ENCODE assay signal across 14 cellular contexts in the genomic region with DNA sequence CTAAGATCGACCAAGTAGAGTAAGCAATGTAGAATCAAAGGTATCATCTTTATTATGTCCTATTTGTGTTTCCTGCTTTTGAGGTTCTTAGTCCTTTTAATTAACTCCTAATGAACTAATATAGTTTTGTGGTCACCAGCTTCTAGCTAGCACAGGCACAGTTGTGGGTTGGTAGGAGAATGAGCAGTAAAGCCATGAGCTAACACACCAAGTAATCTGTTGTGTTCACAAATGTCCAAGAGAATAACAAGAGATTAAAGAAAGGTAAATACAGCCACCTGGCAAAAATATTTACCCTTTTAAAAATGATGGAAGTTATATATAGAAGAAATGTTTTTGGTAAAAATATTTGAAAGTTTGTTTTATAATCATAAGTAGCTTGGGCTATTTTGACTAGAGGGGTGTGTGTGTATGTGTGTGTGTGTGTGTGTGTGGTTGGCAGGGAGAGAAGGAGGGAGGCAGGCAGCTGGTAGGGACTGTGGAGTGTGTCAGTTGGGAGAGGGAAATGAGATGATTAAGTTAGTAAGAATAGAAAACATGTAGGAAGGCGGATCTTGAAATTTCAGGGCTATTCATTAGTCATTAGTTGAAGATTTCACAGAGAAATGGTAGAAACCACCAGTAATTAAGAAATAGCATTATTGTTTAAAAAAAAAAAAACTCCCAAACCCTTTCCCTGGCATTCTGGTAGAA.
DNase-seq lines count a peak whose midpoint lies in the region; ATAC-seq and TF ChIP-seq lines count a peak whose summit lies in the region.
"Had no signal": no experiment of that assay in that cellular context is flagged by ENCODE, and none has a peak within 500 bp of the region (broad histone marks: within the 10 kb centered on the region; RNA-seq: fewer than 3 reads in every experiment).

No MANE protein-coding gene starts in this region.

- H3K4me1 Mint-ChIP-seq in progenitor cell of endocrine pancreas (ENCODE audit: low read depth) = peaks cover 26% of the 10 kb centered on the region
- H3K4me1 Mint-ChIP-seq: activated naive CD4-positive, alpha-beta T cell treated with anti-CD3 and anti-CD28 coated beads, Interleukin-2, amount 50 U/mL, for 24 hours had no signal

- peaks cover 40% of the 10 kb centered on the region for H3K4me1 ChIP-seq in RWPE2 (ENCODE audit: insufficient read depth, poor library complexity, severe bottlenecking)
- H3K4me1 ChIP-seq in HAP-1 = peaks cover 4% of the 10 kb centered on the region

- ATAC-seq in RWPE2 (ENCODE audit: low read depth) (peak; percentile 58; the same call in 2 of the 3 replicates), GM21381 (IDR thresholded peaks at IDR 0.05; ENCODE audit: unreplicated experiment) (no peak)

- H3K27me3 ChIP-seq in RWPE2 (ENCODE audit: insufficient read depth, poor library complexity, severe bottlenecking) (no peaks in the 10 kb centered on the region), HAP-1 (ENCODE audit: low read depth) (peaks cover 12% of the 10 kb centered on the region)

- no peaks in the 10 kb centered on the region for H3K36me3 ChIP-seq in RWPE2 (ENCODE audit: low read depth)
- no peaks in the 10 kb centered on the region for H3K36me3 ChIP-seq in HAP-1 (replicated peaks)

- H3K9me3 Mint-ChIP-seq in progenitor cell of endocrine pancreas (ENCODE audit: low read depth) = no peaks in the 10 kb centered on the region
- H3K9me3 Mint-ChIP-seq: activated naive CD4-positive, alpha-beta T cell treated with anti-CD3 and anti-CD28 coated beads, Interleukin-2, amount 50 U/mL, for 24 hours; endodermal cell had no signal

- DNase-seq in ELR (ENCODE audit: low read depth) (peak; percentile 86), RWPE2 (ENCODE audit: low spot score) (no peak), epithelial cell of prostate (ENCODE audit: low read depth, low spot score) (no peak), progenitor cell of endocrine pancreas (ENCODE audit: low spot score, unreplicated experiment) (no peak), NCI-H187 (lab: John Stamatoyannopoulos, UW) (no peak), HAP-1 (ENCODE audit: low spot score in 2 of 2) (no peak)
- DNase-seq in activated CD8-positive, alpha-beta memory T cell treated with anti-CD3 and anti-CD28 coated beads for 24 hours = no peak
- DNase-seq: activated CD4-positive, alpha-beta T cell treated with anti-CD3 and anti-CD28 coated beads, Interleukin-2, amount 50 U/mL, for 4 hours; endodermal cell; islet precursor cell; KBM-7; NCI-H345 had no signal

- no peak overlapping the region for H3K4me3 Mint-ChIP-seq in progenitor cell of endocrine pancreas (ENCODE audit: low read depth)
- H3K4me3 Mint-ChIP-seq: activated naive CD4-positive, alpha-beta T cell treated with anti-CD3 and anti-CD28 coated beads, Interleukin-2, amount 50 U/mL, for 24 hours; endodermal cell had no signal

- peaks cover 3% of the 10 kb centered on the region for H3K36me3 Mint-ChIP-seq in progenitor cell of endocrine pancreas (ENCODE audit: insufficient read depth)
- H3K36me3 Mint-ChIP-seq: activated naive CD4-positive, alpha-beta T cell treated with anti-CD3 and anti-CD28 coated beads, Interleukin-2, amount 50 U/mL, for 24 hours had no signal

- H3K27ac ChIP-seq in RWPE2 (ENCODE audit: poor library complexity, severe bottlenecking) (peak overlapping the region; percentile 53), epithelial cell of prostate (peak overlapping the region; percentile 41)

- H3K4me3 ChIP-seq in RWPE2 (ENCODE audit: severe bottlenecking) (no peak overlapping the region), HAP-1 (no peak overlapping the region)

- in situ Hi-C loops in HAP-1 (cut with MboI; ENCODE audit: low sequenced_read_pairs) = no loop called here

- H3K27me3 Mint-ChIP-seq in progenitor cell of endocrine pancreas = no peaks in the 10 kb centered on the region
- H3K27me3 Mint-ChIP-seq: activated naive CD4-positive, alpha-beta T cell treated with anti-CD3 and anti-CD28 coated beads, Interleukin-2, amount 50 U/mL, for 24 hours had no signal

- TF ChIP-seq CTCF in RWPE2 (IDR thresholded peaks at IDR 0.05; ENCODE audit: poor library complexity, severe bottlenecking) (no peak), progenitor cell of endocrine pancreas (IDR thresholded peaks at IDR 0.05; ENCODE audit: unreplicated experiment) (no peak)

- peak overlapping the region; percentile 3 for H3K27ac Mint-ChIP-seq in progenitor cell of endocrine pancreas
- H3K27ac Mint-ChIP-seq: activated naive CD4-positive, alpha-beta T cell treated with anti-CD3 and anti-CD28 coated beads, Interleukin-2, amount 50 U/mL, for 24 hours; endodermal cell had no signal

- H3K9me3 ChIP-seq in RWPE2 (ENCODE audit: severe bottlenecking) (no peaks in the 10 kb centered on the region), HAP-1 (no peaks in the 10 kb centered on the region)
